Comparison of ENCODE assay signal across 16 cellular contexts in the genomic region with DNA sequence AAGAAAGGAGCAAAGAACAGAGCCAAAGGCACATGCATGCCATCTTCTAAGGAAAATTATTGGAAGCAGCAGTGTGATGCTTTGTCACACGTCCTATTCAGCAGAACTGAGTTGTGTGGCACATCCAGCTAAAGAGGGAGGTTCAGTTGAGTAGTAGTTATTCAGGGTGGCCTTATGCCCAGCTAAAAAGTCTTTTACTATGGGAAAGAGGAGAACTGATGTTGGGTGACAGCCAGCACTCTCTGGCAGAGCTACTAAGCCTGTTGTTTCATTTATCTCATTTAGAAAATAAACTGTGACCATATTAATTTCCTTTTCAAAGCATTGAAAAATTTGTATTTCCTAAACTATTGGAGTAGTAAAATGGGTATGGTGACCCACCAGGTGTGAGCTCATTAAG. TPM values are rescaled to one million over a fixed set of nuclear protein-coding genes. Genes with fewer than 3 reads are reported as not detected.
DNase-seq lines count a peak whose midpoint lies in the region; ATAC-seq and TF ChIP-seq lines count a peak whose summit lies in the region.
"Had no signal": no experiment of that assay in that cellular context is flagged by ENCODE, and none has a peak within 500 bp of the region (broad histone marks: within the 10 kb centered on the region; RNA-seq: fewer than 3 reads in every experiment).

No MANE protein-coding gene starts in this region.

- H3K27me3 Mint-ChIP-seq in activated naive CD4-positive, alpha-beta T cell treated with anti-CD3 and anti-CD28 coated beads, Interleukin-2, amount 50 U/mL, for 24 hours, result no peaks in the 10 kb centered on the region
- no peaks in the 10 kb centered on the region for H3K27me3 Mint-ChIP-seq in activated naive CD4-positive, alpha-beta T cell treated with anti-CD3 and anti-CD28 coated beads, Interleukin-2, amount 10 ng/mL, durations not matched to agents 7 days and 5 days
- H3K27me3 Mint-ChIP-seq: activated CD4-positive, alpha-beta memory T cell treated with anti-CD3 and anti-CD28 coated beads for 36 hours had no signal

- H3K4me3 Mint-ChIP-seq in activated naive CD4-positive, alpha-beta T cell treated with anti-CD3 and anti-CD28 coated beads, Interleukin-2, amount 50 U/mL, for 24 hours, result peak overlapping the region; percentile 26
- no peak overlapping the region for H3K4me3 Mint-ChIP-seq in activated naive CD4-positive, alpha-beta T cell treated with anti-CD3 and anti-CD28 coated beads, Interleukin-2, amount 10 ng/mL, durations not matched to agents 7 days and 5 days
- H3K4me3 Mint-ChIP-seq: activated CD4-positive, alpha-beta memory T cell treated with anti-CD3 and anti-CD28 coated beads for 36 hours had no signal

- CTCF ChIA-PET in activated naive CD4-positive, alpha-beta T cell treated with anti-CD3 and anti-CD28 coated beads, Interleukin-2, amount 10 ng/mL, durations not matched to agents 7 days and 5 days (lab: Charles Lee), result interaction anchor here (1.8 to 2.3 kb wide), 3 partner anchors 16 to 17 kb away, joined by 4 to 21 read pairs (median 15); no protein-coding TSS in a partner anchor

- no peak for TF ChIP-seq CTCF in fibroblast of the aortic adventitia (IDR thresholded peaks at IDR 0.05; ENCODE audit: insufficient read depth, low read length)

- no peaks in the 10 kb centered on the region for H3K9me3 Mint-ChIP-seq in activated naive CD4-positive, alpha-beta T cell treated with anti-CD3 and anti-CD28 coated beads, Interleukin-2, amount 50 U/mL, for 24 hours
- H3K9me3 Mint-ChIP-seq in activated naive CD4-positive, alpha-beta T cell treated with anti-CD3 and anti-CD28 coated beads, Interleukin-2, amount 10 ng/mL, durations not matched to agents 7 days and 5 days, result no peaks in the 10 kb centered on the region
- H3K9me3 Mint-ChIP-seq: activated CD4-positive, alpha-beta memory T cell treated with anti-CD3 and anti-CD28 coated beads for 36 hours had no signal

- no peak for ATAC-seq in GM19035 (IDR thresholded peaks at IDR 0.05; ENCODE audit: unreplicated experiment)
- ATAC-seq: pancreas had no signal

- peaks cover 76% of the 10 kb centered on the region for H3K4me1 Mint-ChIP-seq in activated naive CD4-positive, alpha-beta T cell treated with anti-CD3 and anti-CD28 coated beads, Interleukin-2, amount 50 U/mL, for 24 hours
- peaks cover 70% of the 10 kb centered on the region for H3K4me1 Mint-ChIP-seq in activated naive CD4-positive, alpha-beta T cell treated with anti-CD3 and anti-CD28 coated beads, Interleukin-2, amount 10 ng/mL, durations not matched to agents 7 days and 5 days

- no peaks in the 10 kb centered on the region for H3K9me3 ChIP-seq in SJSA1 (replicated peaks)
- H3K9me3 ChIP-seq: heart right ventricle, pancreas had no signal

- no peak for DNase-seq in activated naive CD4-positive, alpha-beta T cell treated with anti-CD3 and anti-CD28 coated beads, Interleukin-2, amount 10 ng/mL, durations not matched to agents 7 days and 5 days
- no peak for DNase-seq in SJSA1 (ENCODE audit: low read depth in 1 of 2, low spot score in 2 of 2)
- DNase-seq in fibroblast of the aortic adventitia (ENCODE audit: low read depth), result peak; percentile 67
- DNase-seq in superior temporal gyrus (ENCODE audit: extremely low spot score), result peak; percentile 38
- DNase-seq in kidney tubule cell (ENCODE audit: low spot score), result no peak
- DNase-seq in NCI-H146 treated with DMSO at 0.1 percent for 48 hours (lab: John Stamatoyannopoulos, UW; ENCODE audit: unreplicated experiment), result no peak
- DNase-seq: activated CD4-positive, alpha-beta memory T cell treated with anti-CD3 and anti-CD28 coated beads for 36 hours; HCEC 1CT; heart right ventricle; islet precursor cell; pancreas; stimulated activated naive CD4-positive, alpha-beta T cell treated with Interleukin-2 at 50 U/mL for 16 hours had no signal

- H3K27ac ChIP-seq in SJSA1, result 0 out of 2 replicates have a peak overlapping the region, but pooled peaks have one; percentile 10
- H3K27ac ChIP-seq: coronary artery, pancreas, SK-N-MC had no signal

- H3K27ac Mint-ChIP-seq in activated naive CD4-positive, alpha-beta T cell treated with anti-CD3 and anti-CD28 coated beads, Interleukin-2, amount 50 U/mL, for 24 hours, result peak overlapping the region; percentile 72
- no peak overlapping the region for H3K27ac Mint-ChIP-seq in activated naive CD4-positive, alpha-beta T cell treated with anti-CD3 and anti-CD28 coated beads, Interleukin-2, amount 10 ng/mL, durations not matched to agents 7 days and 5 days
- H3K27ac Mint-ChIP-seq: activated CD4-positive, alpha-beta memory T cell treated with anti-CD3 and anti-CD28 coated beads for 36 hours had no signal

- peaks cover 12% of the 10 kb centered on the region for H3K36me3 Mint-ChIP-seq in activated naive CD4-positive, alpha-beta T cell treated with anti-CD3 and anti-CD28 coated beads, Interleukin-2, amount 50 U/mL, for 24 hours
- peaks cover 30% of the 10 kb centered on the region for H3K36me3 Mint-ChIP-seq in activated naive CD4-positive, alpha-beta T cell treated with anti-CD3 and anti-CD28 coated beads, Interleukin-2, amount 10 ng/mL, durations not matched to agents 7 days and 5 days

- H3K4me1 ChIP-seq in SJSA1 (replicated peaks), result peaks cover 50% of the 10 kb centered on the region

- H3K4me3 ChIP-seq in SJSA1 (no peak overlapping the region), fibroblast of the aortic adventitia (ENCODE audit: low read depth, low read length) (no peak overlapping the region)
- H3K4me3 ChIP-seq: coronary artery, heart right ventricle, pancreas, SK-N-MC had no signal

- H3K27me3 ChIP-seq in SJSA1 (replicated peaks), result no peaks in the 10 kb centered on the region
- H3K27me3 ChIP-seq: heart right ventricle, pancreas had no signal

- no peaks in the 10 kb centered on the region for H3K36me3 ChIP-seq in SJSA1
- H3K36me3 ChIP-seq: pancreas had no signal

RNA-seq across cellular contexts. Expression of a gene that starts 18.5 kb away (rescaled TPM):
- total RNA-seq in SJSA1 (2014; rRNA removed; shearing (Covaris generic)), result 26.7 and 32.9 TPM in 2 replicates
- 4.0 and 29.1 TPM in 2 replicates for total RNA-seq in fibroblast of the aortic adventitia (ENCODE audit: low replicate concordance)

Comparison
In these comparisons a context has a peak if more than half of its experiments do, and no peak if none do; other contexts are left out.
1. DNase-seq: peak in fibroblast of the aortic adventitia (single experiment) and superior temporal gyrus (single experiment); none in activated naive CD4-positive, alpha-beta T cell treated with anti-CD3 and anti-CD28 coated beads, Interleukin-2, amount 10 ng/mL, durations not matched to agents 7 days and 5 days (single experiment), SJSA1 (0 of 2), kidney tubule cell (single experiment) and NCI-H146 treated with DMSO at 0.1 percent for 48 hours (single experiment).